Comparison of ENCODE assay signal across 10 cellular contexts in genomic region chr5:171953860-171954701, GRCh38. TPM values are rescaled to one million over a fixed set of nuclear protein-coding genes. Genes with fewer than 3 reads are reported as not detected.
DNase-seq lines count a peak whose midpoint lies in the region; TF ChIP-seq lines count a peak whose summit lies in the region.
"Had no signal": no experiment of that assay in that cellular context is flagged by ENCODE, and none has a peak within 500 bp of the region (broad histone marks: within the 10 kb centered on the region; RNA-seq: fewer than 3 reads in every experiment).

No MANE protein-coding gene starts in this region.

- no peak for TF ChIP-seq CTCF in RWPE1 (conservative IDR thresholded peaks at IDR 0.05; ENCODE audit: low read depth)
- TF ChIP-seq CTCF in epithelial cell of proximal tubule (conservative IDR thresholded peaks at IDR 0.05; ENCODE audit: low read depth, low read length): no peak
- no peak for TF ChIP-seq CTCF in colonic mucosa (IDR thresholded peaks at IDR 0.05)

- POLR2A ChIA-PET in RWPE1 (lab: Yijun Ruan, JAX; ENCODE audit: low non-redundant PET): no interaction called here

- no peak overlapping the region for H3K9ac ChIP-seq in colonic mucosa (ENCODE audit: low read depth in 2 of 2, low read length in 2 of 2)

- no peaks in the 10 kb centered on the region for H3K36me3 ChIP-seq in colonic mucosa
- H3K36me3 ChIP-seq: prostate gland had no signal

- CTCF ChIA-PET in RWPE1 (lab: Yijun Ruan, JAX): interaction anchor here (1.3 kb wide), 1 partner anchor 22 kb away, joined by 3 read pairs; no protein-coding TSS in a partner anchor

- no peaks in the 10 kb centered on the region for H3K27me3 ChIP-seq in colonic mucosa

- intact Hi-C loops in colonic mucosa (cut with DNase I): no loop called here

- H3K27ac ChIP-seq in RWPE1 (no peak overlapping the region), colonic mucosa (no peak overlapping the region)
- H3K27ac ChIP-seq: prostate gland had no signal

- DNase-seq in Daoy (ENCODE audit: low read depth) (peak; percentile 27), RWPE1 (ENCODE audit: low spot score) (peak; percentile 71), epithelial cell of proximal tubule (ENCODE audit: low read depth) (peak; percentile 36), myocyte (ENCODE audit: low read depth) (peak; percentile 36), HuH-7.5 (ENCODE audit: low spot score) (no peak), colonic mucosa (no peak), pons (ENCODE audit: low spot score) (no peak), LoVo (ENCODE audit: low spot score) (no peak)
- DNase-seq: cerebellar nuclear complex had no signal

- H3K4me3 ChIP-seq in epithelial cell of proximal tubule (ENCODE audit: low read depth, low read length) (no peak overlapping the region), colonic mucosa (no peak overlapping the region)
- H3K4me3 ChIP-seq: prostate gland had no signal

- H3K4me1 ChIP-seq in colonic mucosa: peaks cover 8% of the 10 kb centered on the region

- no peaks in the 10 kb centered on the region for H3K9me3 ChIP-seq in colonic mucosa
- H3K9me3 ChIP-seq: prostate gland had no signal

RNA-seq across cellular contexts. Expression of gene FBXW11, which starts 52.4 kb away (rescaled TPM):
- 63.1 and 75.2 TPM in 2 replicates for total RNA-seq in Daoy (2014; rRNA removed; shearing (Covaris generic))
- total RNA-seq in epithelial cell of proximal tubule (41.3 and 42.8 TPM in 2 replicates), myocyte (102 and 122 TPM in 2 replicates), colonic mucosa (10 to 100 TPM; 25.9 to 35.5 TPM)
- 51.6 TPM for polyA plus RNA-seq in myocyte (2012)

Comparison
In these comparisons a context has a peak if more than half of its experiments do, and no peak if none do; other contexts are left out.
1. DNase-seq: peak in Daoy (single experiment), RWPE1 (single experiment), epithelial cell of proximal tubule (single experiment) and myocyte (single experiment); none in HuH-7.5 (single experiment), colonic mucosa (single experiment), pons (single experiment) and LoVo (single experiment).